Comparison of ENCODE assay signal across 1 cellular context in genomic region chr10:117805191-117805590, GRCh38.
TF ChIP-seq lines count a peak whose summit lies in the region.

No MANE protein-coding gene starts in this region.

TF ChIP-seq in H1, 55 proteins besides CTCF, POLR2A, EP300 and RAD21:
- no peak for TF ChIP-seq SP2 (IDR thresholded peaks at IDR 0.05; ENCODE audit: low read length)
